7 cellular contexts compared by ENCODE assay signal in genomic region chr20:63290677-63291472, GRCh38. TPM values are rescaled to one million over a fixed set of nuclear protein-coding genes. Genes with fewer than 3 reads are reported as not detected.
DNase-seq lines count a peak whose midpoint lies in the region; ATAC-seq and TF ChIP-seq lines count a peak whose summit lies in the region.

No MANE protein-coding gene starts in this region.

- in situ Hi-C loops in GM13976 (cut with MboI; ENCODE audit: low sequenced_read_pairs, unreplicated experiment), result no loop called here

- peak; percentile 76 for ATAC-seq in activated CD8-positive, alpha-beta memory T cell treated with anti-CD3 and anti-CD28 coated beads, Interleukin-2, amount 10 ng/mL, durations not matched to agents 7 days and 5 days
- no peak for ATAC-seq in HG02623 (IDR thresholded peaks at IDR 0.05; ENCODE audit: unreplicated experiment)

- no peak overlapping the region for H2AFZ ChIP-seq in osteoblast (ENCODE audit: low read length)

- CTCF ChIA-PET in activated CD8-positive, alpha-beta memory T cell treated with anti-CD3 and anti-CD28 coated beads, Interleukin-2, amount 10 ng/mL, durations not matched to agents 7 days and 5 days (lab: Charles Lee), result interaction anchor here (1.3 to 2.5 kb wide), 3 partner anchors 9 to 68 kb away, joined by 3 to 13 read pairs (median 5); partner anchors contain the start of gene ARFGAP1

- peaks cover 22% of the 10 kb centered on the region for H3K27me3 ChIP-seq in osteoblast (ENCODE audit: insufficient read depth, low read length)

- H3K4me1 ChIP-seq in osteoblast (ENCODE audit: insufficient read depth, low read length), result peaks cover 7% of the 10 kb centered on the region

- H3K27ac Mint-ChIP-seq in activated CD8-positive, alpha-beta memory T cell treated with anti-CD3 and anti-CD28 coated beads, Interleukin-2, amount 10 ng/mL, durations not matched to agents 7 days and 5 days, result no peak overlapping the region

- H3K36me3 Mint-ChIP-seq in activated CD8-positive, alpha-beta memory T cell treated with anti-CD3 and anti-CD28 coated beads, Interleukin-2, amount 10 ng/mL, durations not matched to agents 7 days and 5 days, result no peaks in the 10 kb centered on the region

- DNase-seq in GM13976 (ENCODE audit: low spot score), result peak; percentile 90
- DNase-seq in NCI-H460 (ENCODE audit: extremely low read depth, low read depth), result peak; percentile 26
- peak; percentile 64 for DNase-seq in activated CD8-positive, alpha-beta memory T cell treated with anti-CD3 and anti-CD28 coated beads, Interleukin-2, amount 10 ng/mL, durations not matched to agents 7 days and 5 days
- DNase-seq in epithelial cell of proximal tubule (ENCODE audit: low read depth), result no peak
- peak; percentile 99 for DNase-seq in osteoblast (ENCODE audit: insufficient read length, low spot score, missing footprints)
- no peak for DNase-seq in SKM-1 treated with dmso at 0.1 percent for 144 hours (lab: John Stamatoyannopoulos, UW; ENCODE audit: unreplicated experiment)

- TF ChIP-seq CTCF in GM13976 (IDR thresholded peaks at IDR 0.05; ENCODE audit: borderline replicate concordance, control extremely low read depth, extremely low read depth, insufficient read depth, missing control alignments) (peak; percentile 59), epithelial cell of proximal tubule (conservative IDR thresholded peaks at IDR 0.05; ENCODE audit: low read depth, low read length) (peak; percentile 59), osteoblast (IDR thresholded peaks at IDR 0.05; ENCODE audit: extremely low read depth, low read depth, low read length) (peak; percentile 59)

- peaks cover 61% of the 10 kb centered on the region for H4K20me1 ChIP-seq in osteoblast (ENCODE audit: insufficient read depth, low read length)

- H3K27me3 Mint-ChIP-seq in activated CD8-positive, alpha-beta memory T cell treated with anti-CD3 and anti-CD28 coated beads, Interleukin-2, amount 10 ng/mL, durations not matched to agents 7 days and 5 days, result peaks cover 10% of the 10 kb centered on the region

- H3K27ac ChIP-seq in osteoblast (ENCODE audit: low read depth, low read length), result no peak overlapping the region

- peak overlapping the region; percentile 13 for H3K4me2 ChIP-seq in osteoblast (ENCODE audit: insufficient read depth, low read length)

- no peaks in the 10 kb centered on the region for H3K79me2 ChIP-seq in osteoblast (ENCODE audit: insufficient read depth, low read length)

- H3K4me1 Mint-ChIP-seq in activated CD8-positive, alpha-beta memory T cell treated with anti-CD3 and anti-CD28 coated beads, Interleukin-2, amount 10 ng/mL, durations not matched to agents 7 days and 5 days, result peaks cover 3% of the 10 kb centered on the region

- no peak overlapping the region for H3K4me3 Mint-ChIP-seq in activated CD8-positive, alpha-beta memory T cell treated with anti-CD3 and anti-CD28 coated beads, Interleukin-2, amount 10 ng/mL, durations not matched to agents 7 days and 5 days

- H3K4me3 ChIP-seq in epithelial cell of proximal tubule (ENCODE audit: low read depth, low read length) (no peak overlapping the region), osteoblast (ENCODE audit: insufficient read depth, low read length) (no peak overlapping the region)

- no peaks in the 10 kb centered on the region for H3K9me3 ChIP-seq in osteoblast (ENCODE audit: low read depth, low read length)

- peaks cover 13% of the 10 kb centered on the region for H3K36me3 ChIP-seq in osteoblast (ENCODE audit: insufficient read depth, low read length)

- no peaks in the 10 kb centered on the region for H3K9me3 Mint-ChIP-seq in activated CD8-positive, alpha-beta memory T cell treated with anti-CD3 and anti-CD28 coated beads, Interleukin-2, amount 10 ng/mL, durations not matched to agents 7 days and 5 days (ENCODE audit: low read depth)

RNA-seq across cellular contexts. Expression of gene COL20A1, which starts 2.1 kb away (rescaled TPM):
- 0.06 and 0.10 TPM in 2 replicates for total RNA-seq in NCI-H460 (2014; rRNA removed; shearing (Covaris generic))
- 0.31 TPM in 1 of 2 replicates, not detected in the other for polyA plus RNA-seq in NCI-H460 (2014; cell fraction: nucleus; rRNA removed)
- not detected for total RNA-seq in activated CD8-positive, alpha-beta memory T cell treated with anti-CD3 and anti-CD28 coated beads, Interleukin-2, amount 10 ng/mL, durations not matched to agents 7 days and 5 days
- total RNA-seq in epithelial cell of proximal tubule (not detected in 2 replicates), osteoblast (not detected in 2 replicates)

RNA-seq across cellular contexts. Expression of gene ARFGAP1, which starts 18.3 kb away (rescaled TPM):
- total RNA-seq in NCI-H460 (2014; rRNA removed; shearing (Covaris generic)), result 32.3 and 37.4 TPM in 2 replicates
- polyA plus RNA-seq in NCI-H460 (2014; cell fraction: nucleus; rRNA removed), result 436 and 533 TPM in 2 replicates
- 10 to 100 TPM; 79.6 to 90.2 TPM for total RNA-seq in activated CD8-positive, alpha-beta memory T cell treated with anti-CD3 and anti-CD28 coated beads, Interleukin-2, amount 10 ng/mL, durations not matched to agents 7 days and 5 days
- 73.3 and 78.6 TPM in 2 replicates for total RNA-seq in epithelial cell of proximal tubule
- 63.1 and 68.4 TPM in 2 replicates for total RNA-seq in osteoblast

RNA-seq across cellular contexts. Expression of gene NKAIN4, which starts 36.6 kb away (rescaled TPM):
- total RNA-seq in NCI-H460 (2014; rRNA removed; shearing (Covaris generic)), result not detected in 2 replicates
- not detected in 2 replicates for polyA plus RNA-seq in NCI-H460 (2014; cell fraction: nucleus; rRNA removed)
- not detected for total RNA-seq in activated CD8-positive, alpha-beta memory T cell treated with anti-CD3 and anti-CD28 coated beads, Interleukin-2, amount 10 ng/mL, durations not matched to agents 7 days and 5 days
- 1.4 and 4.0 TPM in 2 replicates for total RNA-seq in epithelial cell of proximal tubule
- total RNA-seq in osteoblast, result not detected in 2 replicates

RNA-seq across cellular contexts. Expression of gene BIRC7, which starts 55.2 kb away (rescaled TPM):
- 0.57 TPM in 1 of 2 replicates, not detected in the other for total RNA-seq in NCI-H460 (2014; rRNA removed; shearing (Covaris generic))
- polyA plus RNA-seq in NCI-H460 (2014; cell fraction: nucleus; rRNA removed), result 1.1 and 4.2 TPM in 2 replicates
- not detected for total RNA-seq in activated CD8-positive, alpha-beta memory T cell treated with anti-CD3 and anti-CD28 coated beads, Interleukin-2, amount 10 ng/mL, durations not matched to agents 7 days and 5 days
- 1.1 and 10.6 TPM in 2 replicates for total RNA-seq in epithelial cell of proximal tubule
- total RNA-seq in osteoblast, result under 0.01 and 0.29 TPM in 2 replicates

Comparison
In these comparisons a context has a peak if more than half of its experiments do, and no peak if none do; other contexts are left out.
1. DNase-seq: peak in GM13976 (single experiment), NCI-H460 (single experiment), activated CD8-positive, alpha-beta memory T cell treated with anti-CD3 and anti-CD28 coated beads, Interleukin-2, amount 10 ng/mL, durations not matched to agents 7 days and 5 days (single experiment) and osteoblast (single experiment); none in epithelial cell of proximal tubule (single experiment) and SKM-1 treated with dmso at 0.1 percent for 144 hours (single experiment).
2. Peak in every context shown above with its lines, with median percentiles within 50 percentile points of each other: CTCF ChIP-seq.